In genomic region chr14:104933721-104934379, GRCh38 we compare ENCODE assay signal across 10 cellular contexts. TPM values are rescaled to one million over a fixed set of nuclear protein-coding genes. Genes with fewer than 3 reads are reported as not detected.
DNase-seq lines count a peak whose midpoint lies in the region; ATAC-seq and TF ChIP-seq lines count a peak whose summit lies in the region.
"Had no signal": no experiment of that assay in that cellular context is flagged by ENCODE, and none has a peak within 500 bp of the region (broad histone marks: within the 10 kb centered on the region; RNA-seq: fewer than 3 reads in every experiment).

No MANE protein-coding gene starts in this region.

- peak overlapping the region; percentile 65 for H3K4me3 Mint-ChIP-seq in MCF 10A (ENCODE audit: unreplicated experiment)
- peak overlapping the region; percentile 60 for H3K4me3 Mint-ChIP-seq in chondrocyte (ENCODE audit: unreplicated experiment)
- H3K4me3 Mint-ChIP-seq in memory B cell, result peak overlapping the region; percentile 43

- no peak overlapping the region for H3K9ac ChIP-seq in mammary epithelial cell (ENCODE audit: insufficient read depth, low read length)

- intact Hi-C loops in MCF 10A (cut with micrococcal nuclease), result loop anchor here (1.0 kb wide), 1 partner anchor 111 kb away; no protein-coding TSS in a partner anchor
- intact Hi-C loops in mammary epithelial cell (cut with micrococcal nuclease), result loop anchor here (1.0 kb wide), 2 partner anchors 35 to 111 kb away; no protein-coding TSS in a partner anchor

- H3K27me3 Mint-ChIP-seq in MCF 10A (ENCODE audit: insufficient read depth, unreplicated experiment) (no peaks in the 10 kb centered on the region), chondrocyte (ENCODE audit: low read depth) (no peaks in the 10 kb centered on the region), memory B cell (peaks cover 2% of the 10 kb centered on the region)

- CTCF ChIA-PET in MCF 10A (lab: Yijun Ruan, JAX) (interaction anchor here (0.6 to 1.0 kb wide), 3 partner anchors 21 to 113 kb away, joined by 3 read pairs; no protein-coding TSS in a partner anchor), mammary epithelial cell (lab: Charles Lee; ENCODE audit: low non-redundant PET) (interaction anchor here (0.6 to 0.7 kb wide), 2 partner anchors 8 to 40 kb away, joined by 3 read pairs; no protein-coding TSS in a partner anchor)

- no peak overlapping the region for H3K27ac Mint-ChIP-seq in MCF 10A (ENCODE audit: low read depth, unreplicated experiment)
- no peak overlapping the region for H3K27ac Mint-ChIP-seq in chondrocyte (ENCODE audit: unreplicated experiment)
- H3K27ac Mint-ChIP-seq in memory B cell, result peak overlapping the region; percentile 72

- H3K27ac ChIP-seq in mammary epithelial cell (ENCODE audit: insufficient read depth, low read depth, low read length) (no peak overlapping the region), urinary bladder (ENCODE audit: low read depth) (no peak overlapping the region)

- no peak for TF ChIP-seq CTCF in MCF 10A (IDR thresholded peaks at IDR 0.05; ENCODE audit: unreplicated experiment)
- no peak for TF ChIP-seq CTCF in mammary epithelial cell (conservative IDR thresholded peaks at IDR 0.05 in 1 of 2, IDR thresholded peaks at IDR 0.05 in 1 of 2; ENCODE audit: extremely low read depth in 1 of 2, insufficient read depth in 1 of 2, low read depth in 1 of 2, low read length in 2 of 2)
- no peak for TF ChIP-seq CTCF in chondrocyte (IDR thresholded peaks at IDR 0.05)

- H3K9me3 ChIP-seq in mammary epithelial cell (replicated peaks; ENCODE audit: insufficient read depth, low read length), result no peaks in the 10 kb centered on the region

- no peaks in the 10 kb centered on the region for H3K9me3 Mint-ChIP-seq in MCF 10A (ENCODE audit: unreplicated experiment)
- no peaks in the 10 kb centered on the region for H3K9me3 Mint-ChIP-seq in chondrocyte (ENCODE audit: low read depth)
- H3K9me3 Mint-ChIP-seq in memory B cell, result no peaks in the 10 kb centered on the region

- no peaks in the 10 kb centered on the region for H4K20me1 ChIP-seq in mammary epithelial cell (ENCODE audit: insufficient read depth, low read length)

- POLR2A ChIA-PET in MCF 10A (lab: Yijun Ruan, JAX), result interaction anchor here (1.2 to 7.3 kb wide), 2 partner anchors 26 to 36 kb away, joined by 4 to 70 read pairs; no protein-coding TSS in a partner anchor

- no peaks in the 10 kb centered on the region for H3K36me3 ChIP-seq in mammary epithelial cell (ENCODE audit: insufficient read depth, low read length)
- no peaks in the 10 kb centered on the region for H3K36me3 ChIP-seq in urinary bladder (ENCODE audit: insufficient read depth)

- DNase-seq in MCF 10A (ENCODE audit: unreplicated experiment), result no peak
- no peak for DNase-seq in mammary epithelial cell
- DNase-seq in chondrocyte (ENCODE audit: low spot score), result no peak
- DNase-seq in memory B cell (ENCODE audit: low spot score in 2 of 2), result no peak
- no peak for DNase-seq in HuH-7.5 (ENCODE audit: low spot score)
- DNase-seq: NCI-H2081 treated with DMSO at 0.1 percent for 48 hours had no signal

- no TSS peak for BruUV-seq in MCF 10A (replicated peaks; lab: Mats Ljungman, UMichigan)
- BruUV-seq in mammary epithelial cell (replicated peaks; lab: Mats Ljungman, UMichigan), result no TSS peak

- no peaks in the 10 kb centered on the region for H3K27me3 ChIP-seq in mammary epithelial cell (ENCODE audit: insufficient read depth, low read length)

- H3K4me2 ChIP-seq in mammary epithelial cell (ENCODE audit: insufficient read depth, low read depth, low read length), result no peak overlapping the region

- peaks cover 6% of the 10 kb centered on the region for H3K4me1 ChIP-seq in mammary epithelial cell (ENCODE audit: insufficient read depth, low read length)
- no peaks in the 10 kb centered on the region for H3K4me1 ChIP-seq in urinary bladder (ENCODE audit: insufficient read depth)

- H3K4me1 Mint-ChIP-seq in MCF 10A (ENCODE audit: insufficient read depth, unreplicated experiment) (peaks cover 10% of the 10 kb centered on the region), chondrocyte (ENCODE audit: low read depth) (peaks cover 4% of the 10 kb centered on the region), memory B cell (peaks cover 11% of the 10 kb centered on the region)

- in situ Hi-C loops in mammary epithelial cell (cut with MboI; ENCODE audit: low sequenced_read_pairs in 2 of 2), result no loop called here

- no peaks in the 10 kb centered on the region for H3K79me2 ChIP-seq in mammary epithelial cell (ENCODE audit: insufficient read depth, low read length)

- no peak for ATAC-seq in memory B cell (ENCODE audit: low read depth)
- ATAC-seq in GM21723 (IDR thresholded peaks at IDR 0.05; ENCODE audit: unreplicated experiment), result no peak
- no peak for ATAC-seq in HG02798 (IDR thresholded peaks at IDR 0.05; ENCODE audit: poor library complexity, unreplicated experiment)

- no CpG with 5 or more reads among the region's 42 CpGs for WGBS in mammary epithelial cell (ENCODE audit: low coverage, missing lambda C conversion rate)
- 2% methylated on average over 41 of the region's 42 CpGs for WGBS in urinary bladder

- H3K4me3 ChIP-seq in mammary epithelial cell (replicated peaks in 1 of 3; ENCODE audit: insufficient read depth in 1 of 3, low read depth in 2 of 3, low read length in 3 of 3) (peak overlapping the region in 1 of 3 experiments; percentile 48), urinary bladder (ENCODE audit: low read depth, low read length) (peak overlapping the region; percentile 55)

- peaks cover 34% of the 10 kb centered on the region for H3K36me3 Mint-ChIP-seq in MCF 10A (ENCODE audit: insufficient read depth, unreplicated experiment)
- peaks cover 8% of the 10 kb centered on the region for H3K36me3 Mint-ChIP-seq in chondrocyte (ENCODE audit: low read depth)
- peaks cover 2% of the 10 kb centered on the region for H3K36me3 Mint-ChIP-seq in memory B cell

- dilution Hi-C loops in mammary epithelial cell (cut with HindIII; ENCODE audit: low sequenced_read_pairs), result no loop called here

- H2AFZ ChIP-seq in mammary epithelial cell (ENCODE audit: low read depth, low read length), result no peak overlapping the region

RNA-seq across cellular contexts. Expression of gene PLD4, which starts 9.2 kb away (rescaled TPM):
- total RNA-seq in MCF 10A (2022), result not detected in 2 replicates
- total RNA-seq in mammary epithelial cell, result under 1 TPM in 1 of 2 donors, not detected in 1; 0.09 TPM
- 0.01 TPM for polyA plus RNA-seq in mammary epithelial cell
- not detected for polyA minus RNA-seq in mammary epithelial cell
- 0.07 to 0.10 TPM in 2 of 3 replicates, not detected in the other for total RNA-seq in chondrocyte
- 6.8 TPM for total RNA-seq in urinary bladder
- polyA plus RNA-seq in urinary bladder, result 0.42 TPM
- total RNA-seq: lung microvascular endothelial cell had no signal

RNA-seq across cellular contexts. Expression of gene AHNAK2, which starts 44.3 kb away (rescaled TPM):
- 218 and 286 TPM in 2 replicates for total RNA-seq in MCF 10A (2022)
- 100 to 1,000 TPM; 110 to 302 TPM for total RNA-seq in mammary epithelial cell
- 43.1 TPM for polyA plus RNA-seq in mammary epithelial cell
- polyA minus RNA-seq in mammary epithelial cell, result 327 TPM
- 271 to 361 TPM (median 274 TPM) in 3 replicates for total RNA-seq in chondrocyte
- 14.5 TPM for total RNA-seq in urinary bladder
- polyA plus RNA-seq in urinary bladder, result 43.2 TPM

RNA-seq across cellular contexts. Expression of gene CLBA1, which starts 51.7 kb away (rescaled TPM):
- total RNA-seq in MCF 10A (2022) (20.3 and 24.3 TPM in 2 replicates), mammary epithelial cell (10 to 100 TPM; 11.0 to 14.7 TPM), chondrocyte (6.0 to 6.3 TPM (median 6.3 TPM) in 3 replicates), urinary bladder (4.7 TPM)
- polyA plus RNA-seq in mammary epithelial cell (7.4 TPM), urinary bladder (10.1 TPM)
- 3.0 TPM for polyA minus RNA-seq in mammary epithelial cell
